ENCODE assay signal across 1 cellular context in the genomic region with DNA sequence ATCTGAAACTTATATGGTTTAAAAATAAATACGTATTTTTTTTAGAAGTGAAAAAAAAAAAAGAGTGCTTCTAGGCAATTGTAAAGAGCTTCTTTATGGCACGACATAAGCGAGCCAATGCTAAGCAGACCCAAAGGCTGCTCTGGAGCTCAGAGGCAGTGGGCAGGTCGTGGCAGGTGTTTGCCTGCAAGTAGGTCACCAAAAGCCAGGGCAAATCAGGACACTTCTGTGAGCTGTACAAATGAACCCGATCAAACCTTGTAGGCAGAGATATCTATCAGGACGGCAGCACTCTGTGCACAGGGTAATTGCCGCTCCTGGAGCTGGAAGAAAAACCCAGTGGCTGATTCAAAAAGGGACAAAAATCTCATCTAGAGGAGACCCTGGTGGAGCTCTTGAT.
TF ChIP-seq lines count a peak whose summit lies in the region.

No MANE protein-coding gene starts in this region.

TF ChIP-seq in GM23338, 12 proteins besides CTCF, POLR2A, EP300 and RAD21:
- TF ChIP-seq, protein P1, sequence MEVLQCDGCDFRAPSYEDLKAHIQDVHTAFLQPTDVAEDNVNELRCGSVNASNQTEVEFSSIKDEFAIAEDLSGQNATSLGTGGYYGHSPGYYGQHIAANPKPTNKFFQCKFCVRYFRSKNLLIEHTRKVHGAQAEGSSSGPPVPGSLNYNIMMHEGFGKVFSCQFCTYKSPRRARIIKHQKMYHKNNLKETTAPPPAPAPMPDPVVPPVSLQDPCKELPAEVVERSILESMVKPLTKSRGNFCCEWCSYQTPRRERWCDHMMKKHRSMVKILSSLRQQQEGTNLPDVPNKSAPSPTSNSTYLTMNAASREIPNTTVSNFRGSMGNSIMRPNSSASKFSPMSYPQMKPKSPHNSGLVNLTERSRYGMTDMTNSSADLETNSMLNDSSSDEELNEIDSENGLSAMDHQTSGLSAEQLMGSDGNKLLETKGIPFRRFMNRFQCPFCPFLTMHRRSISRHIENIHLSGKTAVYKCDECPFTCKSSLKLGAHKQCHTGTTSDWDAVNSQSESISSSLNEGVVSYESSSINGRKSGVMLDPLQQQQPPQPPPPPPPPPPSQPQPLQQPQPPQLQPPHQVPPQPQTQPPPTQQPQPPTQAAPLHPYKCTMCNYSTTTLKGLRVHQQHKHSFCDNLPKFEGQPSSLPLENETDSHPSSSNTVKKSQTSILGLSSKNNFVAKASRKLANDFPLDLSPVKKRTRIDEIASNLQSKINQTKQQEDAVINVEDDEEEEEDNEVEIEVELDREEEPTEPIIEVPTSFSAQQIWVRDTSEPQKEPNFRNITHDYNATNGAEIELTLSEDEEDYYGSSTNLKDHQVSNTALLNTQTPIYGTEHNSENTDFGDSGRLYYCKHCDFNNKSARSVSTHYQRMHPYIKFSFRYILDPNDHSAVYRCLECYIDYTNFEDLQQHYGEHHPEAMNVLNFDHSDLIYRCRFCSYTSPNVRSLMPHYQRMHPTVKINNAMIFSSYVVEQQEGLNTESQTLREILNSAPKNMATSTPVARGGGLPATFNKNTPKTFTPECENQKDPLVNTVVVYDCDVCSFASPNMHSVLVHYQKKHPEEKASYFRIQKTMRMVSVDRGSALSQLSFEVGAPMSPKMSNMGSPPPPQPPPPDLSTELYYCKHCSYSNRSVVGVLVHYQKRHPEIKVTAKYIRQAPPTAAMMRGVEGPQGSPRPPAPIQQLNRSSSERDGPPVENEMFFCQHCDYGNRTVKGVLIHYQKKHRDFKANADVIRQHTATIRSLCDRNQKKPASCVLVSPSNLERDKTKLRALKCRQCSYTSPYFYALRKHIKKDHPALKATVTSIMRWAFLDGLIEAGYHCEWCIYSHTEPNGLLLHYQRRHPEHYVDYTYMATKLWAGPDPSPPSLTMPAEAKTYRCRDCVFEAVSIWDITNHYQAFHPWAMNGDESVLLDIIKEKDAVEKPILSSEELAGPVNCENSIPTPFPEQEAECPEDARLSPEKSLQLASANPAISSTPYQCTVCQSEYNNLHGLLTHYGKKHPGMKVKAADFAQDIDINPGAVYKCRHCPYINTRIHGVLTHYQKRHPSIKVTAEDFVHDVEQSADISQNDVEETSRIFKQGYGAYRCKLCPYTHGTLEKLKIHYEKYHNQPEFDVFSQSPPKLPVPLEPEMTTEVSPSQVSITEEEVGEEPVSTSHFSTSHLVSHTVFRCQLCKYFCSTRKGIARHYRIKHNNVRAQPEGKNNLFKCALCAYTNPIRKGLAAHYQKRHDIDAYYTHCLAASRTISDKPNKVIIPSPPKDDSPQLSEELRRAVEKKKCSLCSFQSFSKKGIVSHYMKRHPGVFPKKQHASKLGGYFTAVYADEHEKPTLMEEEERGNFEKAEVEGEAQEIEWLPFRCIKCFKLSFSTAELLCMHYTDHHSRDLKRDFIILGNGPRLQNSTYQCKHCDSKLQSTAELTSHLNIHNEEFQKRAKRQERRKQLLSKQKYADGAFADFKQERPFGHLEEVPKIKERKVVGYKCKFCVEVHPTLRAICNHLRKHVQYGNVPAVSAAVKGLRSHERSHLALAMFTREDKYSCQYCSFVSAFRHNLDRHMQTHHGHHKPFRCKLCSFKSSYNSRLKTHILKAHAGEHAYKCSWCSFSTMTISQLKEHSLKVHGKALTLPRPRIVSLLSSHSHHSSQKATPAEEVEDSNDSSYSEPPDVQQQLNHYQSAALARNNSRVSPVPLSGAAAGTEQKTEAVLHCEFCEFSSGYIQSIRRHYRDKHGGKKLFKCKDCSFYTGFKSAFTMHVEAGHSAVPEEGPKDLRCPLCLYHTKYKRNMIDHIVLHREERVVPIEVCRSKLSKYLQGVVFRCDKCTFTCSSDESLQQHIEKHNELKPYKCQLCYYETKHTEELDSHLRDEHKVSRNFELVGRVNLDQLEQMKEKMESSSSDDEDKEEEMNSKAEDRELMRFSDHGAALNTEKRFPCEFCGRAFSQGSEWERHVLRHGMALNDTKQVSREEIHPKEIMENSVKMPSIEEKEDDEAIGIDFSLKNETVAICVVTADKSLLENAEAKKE (CRISPR knock-in tag; IDR thresholded peaks at IDR 0.05): no peak
- TF ChIP-seq JUNB (IDR thresholded peaks at IDR 0.05; ENCODE audit: unreplicated experiment) (no peak), CREB1 (CRISPR knock-in tag; IDR thresholded peaks at IDR 0.05; ENCODE audit: low read depth) (no peak), STAT1 (IDR thresholded peaks at IDR 0.05; ENCODE audit: unreplicated experiment) (no peak), ZNF114 (CRISPR knock-in tag; IDR thresholded peaks at IDR 0.05) (no peak), POLR2AphosphoS5 (IDR thresholded peaks at IDR 0.05; ENCODE audit: low read depth) (no peak), NANOG (IDR thresholded peaks at IDR 0.05; ENCODE audit: borderline replicate concordance) (no peak), EZH2 (IDR thresholded peaks at IDR 0.05; ENCODE audit: low read depth, unreplicated experiment) (no peak), ZNF331 (CRISPR knock-in tag; IDR thresholded peaks at IDR 0.05; ENCODE audit: low read depth) (no peak), EZH2phosphoT487 (IDR thresholded peaks at IDR 0.05; ENCODE audit: unreplicated experiment) (no peak)
- TF ChIP-seq, protein P2, sequence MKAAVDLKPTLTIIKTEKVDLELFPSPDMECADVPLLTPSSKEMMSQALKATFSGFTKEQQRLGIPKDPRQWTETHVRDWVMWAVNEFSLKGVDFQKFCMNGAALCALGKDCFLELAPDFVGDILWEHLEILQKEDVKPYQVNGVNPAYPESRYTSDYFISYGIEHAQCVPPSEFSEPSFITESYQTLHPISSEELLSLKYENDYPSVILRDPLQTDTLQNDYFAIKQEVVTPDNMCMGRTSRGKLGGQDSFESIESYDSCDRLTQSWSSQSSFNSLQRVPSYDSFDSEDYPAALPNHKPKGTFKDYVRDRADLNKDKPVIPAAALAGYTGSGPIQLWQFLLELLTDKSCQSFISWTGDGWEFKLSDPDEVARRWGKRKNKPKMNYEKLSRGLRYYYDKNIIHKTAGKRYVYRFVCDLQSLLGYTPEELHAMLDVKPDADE (IDR thresholded peaks at IDR 0.05): no peak
- TF ChIP-seq, protein P3, sequence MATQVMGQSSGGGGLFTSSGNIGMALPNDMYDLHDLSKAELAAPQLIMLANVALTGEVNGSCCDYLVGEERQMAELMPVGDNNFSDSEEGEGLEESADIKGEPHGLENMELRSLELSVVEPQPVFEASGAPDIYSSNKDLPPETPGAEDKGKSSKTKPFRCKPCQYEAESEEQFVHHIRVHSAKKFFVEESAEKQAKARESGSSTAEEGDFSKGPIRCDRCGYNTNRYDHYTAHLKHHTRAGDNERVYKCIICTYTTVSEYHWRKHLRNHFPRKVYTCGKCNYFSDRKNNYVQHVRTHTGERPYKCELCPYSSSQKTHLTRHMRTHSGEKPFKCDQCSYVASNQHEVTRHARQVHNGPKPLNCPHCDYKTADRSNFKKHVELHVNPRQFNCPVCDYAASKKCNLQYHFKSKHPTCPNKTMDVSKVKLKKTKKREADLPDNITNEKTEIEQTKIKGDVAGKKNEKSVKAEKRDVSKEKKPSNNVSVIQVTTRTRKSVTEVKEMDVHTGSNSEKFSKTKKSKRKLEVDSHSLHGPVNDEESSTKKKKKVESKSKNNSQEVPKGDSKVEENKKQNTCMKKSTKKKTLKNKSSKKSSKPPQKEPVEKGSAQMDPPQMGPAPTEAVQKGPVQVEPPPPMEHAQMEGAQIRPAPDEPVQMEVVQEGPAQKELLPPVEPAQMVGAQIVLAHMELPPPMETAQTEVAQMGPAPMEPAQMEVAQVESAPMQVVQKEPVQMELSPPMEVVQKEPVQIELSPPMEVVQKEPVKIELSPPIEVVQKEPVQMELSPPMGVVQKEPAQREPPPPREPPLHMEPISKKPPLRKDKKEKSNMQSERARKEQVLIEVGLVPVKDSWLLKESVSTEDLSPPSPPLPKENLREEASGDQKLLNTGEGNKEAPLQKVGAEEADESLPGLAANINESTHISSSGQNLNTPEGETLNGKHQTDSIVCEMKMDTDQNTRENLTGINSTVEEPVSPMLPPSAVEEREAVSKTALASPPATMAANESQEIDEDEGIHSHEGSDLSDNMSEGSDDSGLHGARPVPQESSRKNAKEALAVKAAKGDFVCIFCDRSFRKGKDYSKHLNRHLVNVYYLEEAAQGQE (IDR thresholded peaks at IDR 0.05; ENCODE audit: unreplicated experiment): no peak
